Comparison of ENCODE assay signal across 1 cellular context in the genomic region with DNA sequence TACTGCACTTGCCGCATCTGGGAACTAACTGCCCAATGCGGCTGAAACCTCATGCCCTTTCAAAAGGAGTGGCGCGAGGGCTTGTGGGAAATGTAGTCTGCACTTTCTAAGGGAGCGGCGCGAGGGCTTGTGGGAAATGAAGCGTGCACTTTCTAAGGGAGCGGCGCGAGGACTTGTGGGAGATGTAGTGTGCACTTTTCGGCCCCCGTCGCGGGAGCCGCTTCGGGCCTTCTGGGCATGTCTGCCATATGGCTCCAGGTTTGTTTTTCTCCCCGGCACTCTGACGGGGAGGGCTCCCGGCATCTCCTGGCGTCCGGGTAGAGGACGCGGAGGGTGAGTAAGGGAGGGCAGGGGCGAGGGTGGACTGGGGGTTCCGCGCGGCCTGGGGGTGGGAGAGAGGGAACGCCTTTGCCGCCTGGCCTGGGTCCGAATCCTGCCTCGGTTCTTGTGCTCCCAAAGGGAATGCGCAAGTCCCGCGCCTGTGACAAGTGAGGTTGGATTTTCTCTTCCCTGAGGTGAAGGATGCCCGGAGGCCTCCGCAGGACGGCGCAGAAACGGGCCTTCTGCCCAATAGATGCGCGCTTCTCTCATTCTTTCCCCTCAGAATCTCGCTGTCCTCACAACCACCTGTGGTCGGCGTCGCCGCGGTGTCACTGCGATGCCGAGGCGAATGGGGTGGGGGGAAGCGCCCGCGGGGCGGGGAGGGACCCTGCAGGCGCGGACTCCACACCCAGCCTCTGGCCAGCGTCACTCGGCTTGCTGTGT.
TF ChIP-seq lines count a peak whose summit lies in the region.

TSS of gene ZNF37A (plus strand) at position 180 of the 765 bp plus-strand sequence. CDS start 2,281 bp downstream, outside the sequence.

TF ChIP-seq in K562, 482 proteins besides CTCF, POLR2A, EP300 and RAD21 (continued from another document):
- TF ChIP-seq RBBP5 (IDR thresholded peaks at IDR 0.05; ENCODE audit: borderline replicate concordance, insufficient read depth, low read length, poor library complexity, severe bottlenecking) (peak; percentile 38), SPI1 (IDR thresholded peaks at IDR 0.05; ENCODE audit: borderline replicate concordance, low read depth, low read length) (no peak), ZFX (CRISPR knock-in tag; IDR thresholded peaks at IDR 0.05) (peak; percentile 96), ZNF79 (CRISPR knock-in tag; IDR thresholded peaks at IDR 0.05; ENCODE audit: low read depth) (no peak), GTF2F1 (IDR thresholded peaks at IDR 0.05; ENCODE audit: low read depth, low read length) (peak; percentile 34; the same call in 1 of the 2 replicates), TSC22D4 (tag; IDR thresholded peaks at IDR 0.05) (no peak), EP400 (IDR thresholded peaks at IDR 0.05) (peak; percentile 70; the same call in 1 of the 2 replicates), RFX1 (IDR thresholded peaks at IDR 0.05) (no peak), HMG20A (CRISPR knock-in tag; conservative IDR thresholded peaks at IDR 0.05) (no peak), DACH1 (IDR thresholded peaks at IDR 0.05; ENCODE audit: partially characterized antibody) (no peak), AFF1 (IDR thresholded peaks at IDR 0.05; ENCODE audit: low read depth in 1 of 2, partially characterized antibody in 2 of 2) (peak in 1 of 2 experiments; percentile 96), ZNF212 (CRISPR knock-in tag; IDR thresholded peaks at IDR 0.05) (no peak), ZNF384 (IDR thresholded peaks at IDR 0.05; ENCODE audit: low read depth, low read length) (no peak), TAL1 (IDR thresholded peaks at IDR 0.05) (no peak), CEBPZ (IDR thresholded peaks at IDR 0.05; ENCODE audit: borderline replicate concordance, low read depth, low read length) (no peak), KDM1A (IDR thresholded peaks at IDR 0.05) (no peak), POLR2G (IDR thresholded peaks at IDR 0.05; ENCODE audit: low read depth, low read length) (peak; percentile 88), HNRNPUL1 (IDR thresholded peaks at IDR 0.05; ENCODE audit: low read length) (no peak), NR2C2 (CRISPR knock-in tag; IDR thresholded peaks at IDR 0.05) (peak; percentile 79; the same call in 1 of the 2 replicates), NR2C2 (tag; IDR thresholded peaks at IDR 0.05) (peak; percentile 95), SLC30A9 (CRISPR knock-in tag; IDR thresholded peaks at IDR 0.05) (no peak), MYBL2 (IDR thresholded peaks at IDR 0.05; ENCODE audit: low read depth) (peak; percentile 72; the same call in 1 of the 2 replicates), MYBL2 (CRISPR knock-in tag; IDR thresholded peaks at IDR 0.05; ENCODE audit: borderline replicate concordance) (no peak), GABPB1 (CRISPR knock-in tag; IDR thresholded peaks at IDR 0.05) (peak; percentile 11; the same call in 1 of the 2 replicates), CBX3 (IDR thresholded peaks at IDR 0.05; ENCODE audit: borderline replicate concordance in 1 of 2, low read length in 2 of 2) (peak in 1 of 2 experiments; percentile 66; a peak in 1 of 3 replicates), MBD2 (IDR thresholded peaks at IDR 0.05; ENCODE audit: borderline replicate concordance, low read depth) (peak; percentile 69), NR2F6 (CRISPR knock-in tag; IDR thresholded peaks at IDR 0.05) (no peak), TRIM24 (IDR thresholded peaks at IDR 0.05) (no peak), GATAD2A (IDR thresholded peaks at IDR 0.05) (no peak), ETV5 (CRISPR knock-in tag; IDR thresholded peaks at IDR 0.05; ENCODE audit: low read depth) (no peak)
- TF ChIP-seq, protein P1, sequence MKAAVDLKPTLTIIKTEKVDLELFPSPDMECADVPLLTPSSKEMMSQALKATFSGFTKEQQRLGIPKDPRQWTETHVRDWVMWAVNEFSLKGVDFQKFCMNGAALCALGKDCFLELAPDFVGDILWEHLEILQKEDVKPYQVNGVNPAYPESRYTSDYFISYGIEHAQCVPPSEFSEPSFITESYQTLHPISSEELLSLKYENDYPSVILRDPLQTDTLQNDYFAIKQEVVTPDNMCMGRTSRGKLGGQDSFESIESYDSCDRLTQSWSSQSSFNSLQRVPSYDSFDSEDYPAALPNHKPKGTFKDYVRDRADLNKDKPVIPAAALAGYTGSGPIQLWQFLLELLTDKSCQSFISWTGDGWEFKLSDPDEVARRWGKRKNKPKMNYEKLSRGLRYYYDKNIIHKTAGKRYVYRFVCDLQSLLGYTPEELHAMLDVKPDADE (conservative IDR thresholded peaks at IDR 0.05; ENCODE audit: control insufficient read depth, low read depth, low read length) = peak; percentile 92; the same call in 1 of the 2 replicates
TF ChIP-seq in K562: peak in this region for 52.
